Comparison of ENCODE assay signal across 14 cellular contexts in genomic region chr9:92482336-92482735, GRCh38. TPM values are rescaled to one million over a fixed set of nuclear protein-coding genes. Genes with fewer than 3 reads are reported as not detected.
DNase-seq lines count a peak whose midpoint lies in the region; ATAC-seq and TF ChIP-seq lines count a peak whose summit lies in the region.
"Had no signal": no experiment of that assay in that cellular context is flagged by ENCODE, and none has a peak within 500 bp of the region (broad histone marks: within the 10 kb centered on the region; RNA-seq: fewer than 3 reads in every experiment).

Gene ASPN (minus strand): TSS chr9:92482506.

- H3K4me1 Mint-ChIP-seq in activated T-helper 1 cell treated with anti-CD3 and anti-CD28 coated beads, Interleukin-12 subunit alpha, Interleukin-12 subunit beta, Interleukin-2, Interleukin-4 antibody, amounts not matched to agents 30 ng/mL and 10 ng/mL and 1 ng/mL, durations not matched to agents 14 hours and 24 hours and 36 hours (ENCODE audit: low read depth) = peaks cover 12% of the 10 kb centered on the region
- H3K4me1 Mint-ChIP-seq in immature natural killer cell = no peaks in the 10 kb centered on the region

- H3K36me3 ChIP-seq in gastroesophageal sphincter = no peaks in the 10 kb centered on the region
- H3K36me3 ChIP-seq: BLaER1 treated with 17β-estradiol and CSF1 and Interleukin-3, amounts not matched to agents 10 nM and 100 nM had no signal

- no peak for TF ChIP-seq CTCF in gastroesophageal sphincter (IDR thresholded peaks at IDR 0.05)
- no peak for TF ChIP-seq CTCF in retinal pigment epithelial cell (conservative IDR thresholded peaks at IDR 0.05; ENCODE audit: low read depth, low read length)

- H3K4me1 ChIP-seq in gastroesophageal sphincter = peaks cover 5 to 70% (median 11%) of the 10 kb centered on the region in 3 donors

- DNase-seq in AG20443 (ENCODE audit: low spot score) = peak; percentile 42
- DNase-seq in activated T-helper 1 cell treated with anti-CD3 and anti-CD28 coated beads, Interleukin-12 subunit alpha, Interleukin-12 subunit beta, Interleukin-2, Interleukin-4 antibody, amounts not matched to agents 30 ng/mL and 10 ng/mL and 1 ng/mL, durations not matched to agents 14 hours and 24 hours and 36 hours (ENCODE audit: low spot score) = no peak
- DNase-seq in retinal pigment epithelial cell (ENCODE audit: low read depth) = peak; percentile 56
- no peak for DNase-seq in immature natural killer cell
- DNase-seq in T1000 (lab: John Stamatoyannopoulos, UW) = no peak
- no peak for DNase-seq in activated CD8-positive, alpha-beta memory T cell treated with anti-CD3 and anti-CD28 coated beads, Interleukin-2, amount 50 U/mL, for 4 hours
- DNase-seq: activated CD8-positive, alpha-beta memory T cell treated with anti-CD3 and anti-CD28 coated beads, Interleukin-2, amount 50 U/mL, for 48 hours; mucosa of descending colon; NCI-H510A treated with DMSO at 0.1 percent for 48 hours; stimulated activated CD4-positive, alpha-beta T cell treated with anti-CD3 and anti-CD28 coated beads, Interleukin-1b, Interleukin-23, amount 100 ng/mL, for 48 hours; T-helper 17 cell had no signal

- H3K9me3 ChIP-seq in gastroesophageal sphincter = no peaks in the 10 kb centered on the region
- H3K9me3 ChIP-seq: BLaER1 treated with 17β-estradiol and CSF1 and Interleukin-3, amounts not matched to agents 10 nM and 100 nM; mucosa of descending colon had no signal

- ATAC-seq in gastroesophageal sphincter (no peak), HG03457 (IDR thresholded peaks at IDR 0.05; ENCODE audit: unreplicated experiment) (no peak)
- ATAC-seq: mucosa of descending colon, T-helper 17 cell had no signal

- no peak for TF ChIP-seq POLR2A in gastroesophageal sphincter (IDR thresholded peaks at IDR 0.05)

- TF ChIP-seq EP300 in gastroesophageal sphincter (IDR thresholded peaks at IDR 0.05) = no peak

- peaks cover 1% of the 10 kb centered on the region for H3K36me3 Mint-ChIP-seq in activated T-helper 1 cell treated with anti-CD3 and anti-CD28 coated beads, Interleukin-12 subunit alpha, Interleukin-12 subunit beta, Interleukin-2, Interleukin-4 antibody, amounts not matched to agents 30 ng/mL and 10 ng/mL and 1 ng/mL, durations not matched to agents 14 hours and 24 hours and 36 hours (ENCODE audit: low read depth)
- no peaks in the 10 kb centered on the region for H3K36me3 Mint-ChIP-seq in immature natural killer cell

- intact Hi-C loops in activated T-helper 1 cell treated with anti-CD3 and anti-CD28 coated beads, Interleukin-12 subunit alpha, Interleukin-12 subunit beta, Interleukin-2, Interleukin-4 antibody, amounts not matched to agents 30 ng/mL and 10 ng/mL and 1 ng/mL, durations not matched to agents 14 hours and 24 hours and 36 hours (cut with micrococcal nuclease) = no loop called here

- H3K4me3 ChIP-seq in gastroesophageal sphincter (peak within 1 kb of the TSS in 1 of 2 donors; percentile 4), retinal pigment epithelial cell (ENCODE audit: low read length) (no peak within 1 kb of the TSS)
- H3K4me3 ChIP-seq: BLaER1 treated with 17β-estradiol and CSF1 and Interleukin-3, amounts not matched to agents 10 nM and 100 nM; mucosa of descending colon had no signal

- WGBS in gastroesophageal sphincter (ENCODE audit: low coverage in 1 of 2), 2 donors = 10 to 12% methylated on average over 3 of the region's 3 CpGs

- H3K4me3 Mint-ChIP-seq in activated T-helper 1 cell treated with anti-CD3 and anti-CD28 coated beads, Interleukin-12 subunit alpha, Interleukin-12 subunit beta, Interleukin-2, Interleukin-4 antibody, amounts not matched to agents 30 ng/mL and 10 ng/mL and 1 ng/mL, durations not matched to agents 14 hours and 24 hours and 36 hours = no peak within 1 kb of the TSS
- no peak within 1 kb of the TSS for H3K4me3 Mint-ChIP-seq in immature natural killer cell
- H3K4me3 Mint-ChIP-seq: T-helper 17 cell had no signal

- peak within 1 kb of the TSS; percentile 72 for H3K27ac Mint-ChIP-seq in activated T-helper 1 cell treated with anti-CD3 and anti-CD28 coated beads, Interleukin-12 subunit alpha, Interleukin-12 subunit beta, Interleukin-2, Interleukin-4 antibody, amounts not matched to agents 30 ng/mL and 10 ng/mL and 1 ng/mL, durations not matched to agents 14 hours and 24 hours and 36 hours
- no peak within 1 kb of the TSS for H3K27ac Mint-ChIP-seq in immature natural killer cell
- H3K27ac Mint-ChIP-seq: T-helper 17 cell had no signal

- no peaks in the 10 kb centered on the region for H3K27me3 Mint-ChIP-seq in activated T-helper 1 cell treated with anti-CD3 and anti-CD28 coated beads, Interleukin-12 subunit alpha, Interleukin-12 subunit beta, Interleukin-2, Interleukin-4 antibody, amounts not matched to agents 30 ng/mL and 10 ng/mL and 1 ng/mL, durations not matched to agents 14 hours and 24 hours and 36 hours (ENCODE audit: insufficient read depth)
- peaks cover 0 to 2% (median 0%) of the 10 kb centered on the region in 3 donors for H3K27me3 Mint-ChIP-seq in immature natural killer cell (ENCODE audit: low read depth in 3 of 3)
- H3K27me3 Mint-ChIP-seq: T-helper 17 cell had no signal

- H3K9me3 Mint-ChIP-seq in activated T-helper 1 cell treated with anti-CD3 and anti-CD28 coated beads, Interleukin-12 subunit alpha, Interleukin-12 subunit beta, Interleukin-2, Interleukin-4 antibody, amounts not matched to agents 30 ng/mL and 10 ng/mL and 1 ng/mL, durations not matched to agents 14 hours and 24 hours and 36 hours = no peaks in the 10 kb centered on the region
- no peaks in the 10 kb centered on the region for H3K9me3 Mint-ChIP-seq in immature natural killer cell

- peak within 1 kb of the TSS; percentile 64 to 78 (median 74) for H3K27ac ChIP-seq in gastroesophageal sphincter
- H3K27ac ChIP-seq: BLaER1 treated with 17β-estradiol and CSF1 and Interleukin-3, amounts not matched to agents 10 nM and 100 nM had no signal

- no peaks in the 10 kb centered on the region for H3K27me3 ChIP-seq in gastroesophageal sphincter
- H3K27me3 ChIP-seq: BLaER1 treated with 17β-estradiol and CSF1 and Interleukin-3, amounts not matched to agents 10 nM and 100 nM had no signal

RNA-seq across cellular contexts. Expression of gene ASPN, which starts in this region (rescaled TPM):
- total RNA-seq in activated T-helper 1 cell treated with anti-CD3 and anti-CD28 coated beads, Interleukin-12 subunit alpha, Interleukin-12 subunit beta, Interleukin-2, Interleukin-4 antibody, amounts not matched to agents 30 ng/mL and 10 ng/mL and 1 ng/mL, durations not matched to agents 14 hours and 24 hours and 36 hours = not detected in 2 replicates
- total RNA-seq in gastroesophageal sphincter = 10 to 100 TPM in 3 of 4 donors, 1 to 10 TPM in 1; 5.3 to 46.4 (median 27.3) TPM
- polyA plus RNA-seq in immature natural killer cell = not detected
- total RNA-seq: T-helper 17 cell had no signal

Comparison
In these comparisons a context has a peak if more than half of its experiments do, and no peak if none do; other contexts are left out.
1. DNase-seq: peak in AG20443 (single experiment) and retinal pigment epithelial cell (single experiment); none in activated T-helper 1 cell treated with anti-CD3 and anti-CD28 coated beads, Interleukin-12 subunit alpha, Interleukin-12 subunit beta, Interleukin-2, Interleukin-4 antibody, amounts not matched to agents 30 ng/mL and 10 ng/mL and 1 ng/mL, durations not matched to agents 14 hours and 24 hours and 36 hours (single experiment), immature natural killer cell (0 of 3), T1000 (single experiment) and activated CD8-positive, alpha-beta memory T cell treated with anti-CD3 and anti-CD28 coated beads, Interleukin-2, amount 50 U/mL, for 4 hours (single experiment).